2 cellular contexts compared by ENCODE assay signal in genomic region chr15:68768321-68768720, GRCh38.
TF ChIP-seq lines count a peak whose summit lies in the region.

No MANE protein-coding gene starts in this region.

TF ChIP-seq in endothelial cell of umbilical vein, 7 proteins besides CTCF, POLR2A, EP300 and RAD21:
- TF ChIP-seq MAX (IDR thresholded peaks at IDR 0.05; ENCODE audit: insufficient read depth, insufficient read length) (peak; percentile 22), JUN (IDR thresholded peaks at IDR 0.05; ENCODE audit: borderline replicate concordance, insufficient read depth, insufficient read length, low read depth) (peak; percentile 31), POLR2AphosphoS5 (IDR thresholded peaks at IDR 0.05; ENCODE audit: insufficient read depth, low read depth, low read length) (no peak), FOS (IDR thresholded peaks at IDR 0.05; ENCODE audit: borderline replicate concordance, insufficient read depth, low read length) (peak; percentile 66), GATA2 (IDR thresholded peaks at IDR 0.05; ENCODE audit: insufficient read depth, insufficient read length, low read depth, low read length) (no peak), MYC (IDR thresholded peaks at IDR 0.05; ENCODE audit: low read depth, low read length) (no peak), EZH2 (IDR thresholded peaks at IDR 0.05; ENCODE audit: borderline replicate concordance, low read depth, low read length, severe bottlenecking) (no peak)
TF ChIP-seq in endothelial cell of umbilical vein: peak in this region for 3.

TF ChIP-seq in GM23338, 12 proteins besides CTCF, POLR2A, EP300 and RAD21:
- no peak for TF ChIP-seq POLR2AphosphoS5 (IDR thresholded peaks at IDR 0.05; ENCODE audit: low read depth)
- TF ChIP-seq ZNF114 (CRISPR knock-in tag; IDR thresholded peaks at IDR 0.05), result no peak
- TF ChIP-seq, protein P1, sequence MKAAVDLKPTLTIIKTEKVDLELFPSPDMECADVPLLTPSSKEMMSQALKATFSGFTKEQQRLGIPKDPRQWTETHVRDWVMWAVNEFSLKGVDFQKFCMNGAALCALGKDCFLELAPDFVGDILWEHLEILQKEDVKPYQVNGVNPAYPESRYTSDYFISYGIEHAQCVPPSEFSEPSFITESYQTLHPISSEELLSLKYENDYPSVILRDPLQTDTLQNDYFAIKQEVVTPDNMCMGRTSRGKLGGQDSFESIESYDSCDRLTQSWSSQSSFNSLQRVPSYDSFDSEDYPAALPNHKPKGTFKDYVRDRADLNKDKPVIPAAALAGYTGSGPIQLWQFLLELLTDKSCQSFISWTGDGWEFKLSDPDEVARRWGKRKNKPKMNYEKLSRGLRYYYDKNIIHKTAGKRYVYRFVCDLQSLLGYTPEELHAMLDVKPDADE (IDR thresholded peaks at IDR 0.05), result no peak
- TF ChIP-seq EZH2 (IDR thresholded peaks at IDR 0.05; ENCODE audit: low read depth, unreplicated experiment), result no peak
- TF ChIP-seq NANOG (IDR thresholded peaks at IDR 0.05; ENCODE audit: borderline replicate concordance), result no peak
- TF ChIP-seq STAT1 (IDR thresholded peaks at IDR 0.05; ENCODE audit: unreplicated experiment), result no peak
- no peak for TF ChIP-seq JUNB (IDR thresholded peaks at IDR 0.05; ENCODE audit: unreplicated experiment)
- no peak for TF ChIP-seq EZH2phosphoT487 (IDR thresholded peaks at IDR 0.05; ENCODE audit: unreplicated experiment)
- TF ChIP-seq, protein P2, sequence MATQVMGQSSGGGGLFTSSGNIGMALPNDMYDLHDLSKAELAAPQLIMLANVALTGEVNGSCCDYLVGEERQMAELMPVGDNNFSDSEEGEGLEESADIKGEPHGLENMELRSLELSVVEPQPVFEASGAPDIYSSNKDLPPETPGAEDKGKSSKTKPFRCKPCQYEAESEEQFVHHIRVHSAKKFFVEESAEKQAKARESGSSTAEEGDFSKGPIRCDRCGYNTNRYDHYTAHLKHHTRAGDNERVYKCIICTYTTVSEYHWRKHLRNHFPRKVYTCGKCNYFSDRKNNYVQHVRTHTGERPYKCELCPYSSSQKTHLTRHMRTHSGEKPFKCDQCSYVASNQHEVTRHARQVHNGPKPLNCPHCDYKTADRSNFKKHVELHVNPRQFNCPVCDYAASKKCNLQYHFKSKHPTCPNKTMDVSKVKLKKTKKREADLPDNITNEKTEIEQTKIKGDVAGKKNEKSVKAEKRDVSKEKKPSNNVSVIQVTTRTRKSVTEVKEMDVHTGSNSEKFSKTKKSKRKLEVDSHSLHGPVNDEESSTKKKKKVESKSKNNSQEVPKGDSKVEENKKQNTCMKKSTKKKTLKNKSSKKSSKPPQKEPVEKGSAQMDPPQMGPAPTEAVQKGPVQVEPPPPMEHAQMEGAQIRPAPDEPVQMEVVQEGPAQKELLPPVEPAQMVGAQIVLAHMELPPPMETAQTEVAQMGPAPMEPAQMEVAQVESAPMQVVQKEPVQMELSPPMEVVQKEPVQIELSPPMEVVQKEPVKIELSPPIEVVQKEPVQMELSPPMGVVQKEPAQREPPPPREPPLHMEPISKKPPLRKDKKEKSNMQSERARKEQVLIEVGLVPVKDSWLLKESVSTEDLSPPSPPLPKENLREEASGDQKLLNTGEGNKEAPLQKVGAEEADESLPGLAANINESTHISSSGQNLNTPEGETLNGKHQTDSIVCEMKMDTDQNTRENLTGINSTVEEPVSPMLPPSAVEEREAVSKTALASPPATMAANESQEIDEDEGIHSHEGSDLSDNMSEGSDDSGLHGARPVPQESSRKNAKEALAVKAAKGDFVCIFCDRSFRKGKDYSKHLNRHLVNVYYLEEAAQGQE (IDR thresholded peaks at IDR 0.05; ENCODE audit: unreplicated experiment), result no peak
- no peak for TF ChIP-seq ZNF331 (CRISPR knock-in tag; IDR thresholded peaks at IDR 0.05; ENCODE audit: low read depth)
- TF ChIP-seq CREB1 (CRISPR knock-in tag; IDR thresholded peaks at IDR 0.05; ENCODE audit: low read depth), result no peak
- TF ChIP-seq, protein P3, sequence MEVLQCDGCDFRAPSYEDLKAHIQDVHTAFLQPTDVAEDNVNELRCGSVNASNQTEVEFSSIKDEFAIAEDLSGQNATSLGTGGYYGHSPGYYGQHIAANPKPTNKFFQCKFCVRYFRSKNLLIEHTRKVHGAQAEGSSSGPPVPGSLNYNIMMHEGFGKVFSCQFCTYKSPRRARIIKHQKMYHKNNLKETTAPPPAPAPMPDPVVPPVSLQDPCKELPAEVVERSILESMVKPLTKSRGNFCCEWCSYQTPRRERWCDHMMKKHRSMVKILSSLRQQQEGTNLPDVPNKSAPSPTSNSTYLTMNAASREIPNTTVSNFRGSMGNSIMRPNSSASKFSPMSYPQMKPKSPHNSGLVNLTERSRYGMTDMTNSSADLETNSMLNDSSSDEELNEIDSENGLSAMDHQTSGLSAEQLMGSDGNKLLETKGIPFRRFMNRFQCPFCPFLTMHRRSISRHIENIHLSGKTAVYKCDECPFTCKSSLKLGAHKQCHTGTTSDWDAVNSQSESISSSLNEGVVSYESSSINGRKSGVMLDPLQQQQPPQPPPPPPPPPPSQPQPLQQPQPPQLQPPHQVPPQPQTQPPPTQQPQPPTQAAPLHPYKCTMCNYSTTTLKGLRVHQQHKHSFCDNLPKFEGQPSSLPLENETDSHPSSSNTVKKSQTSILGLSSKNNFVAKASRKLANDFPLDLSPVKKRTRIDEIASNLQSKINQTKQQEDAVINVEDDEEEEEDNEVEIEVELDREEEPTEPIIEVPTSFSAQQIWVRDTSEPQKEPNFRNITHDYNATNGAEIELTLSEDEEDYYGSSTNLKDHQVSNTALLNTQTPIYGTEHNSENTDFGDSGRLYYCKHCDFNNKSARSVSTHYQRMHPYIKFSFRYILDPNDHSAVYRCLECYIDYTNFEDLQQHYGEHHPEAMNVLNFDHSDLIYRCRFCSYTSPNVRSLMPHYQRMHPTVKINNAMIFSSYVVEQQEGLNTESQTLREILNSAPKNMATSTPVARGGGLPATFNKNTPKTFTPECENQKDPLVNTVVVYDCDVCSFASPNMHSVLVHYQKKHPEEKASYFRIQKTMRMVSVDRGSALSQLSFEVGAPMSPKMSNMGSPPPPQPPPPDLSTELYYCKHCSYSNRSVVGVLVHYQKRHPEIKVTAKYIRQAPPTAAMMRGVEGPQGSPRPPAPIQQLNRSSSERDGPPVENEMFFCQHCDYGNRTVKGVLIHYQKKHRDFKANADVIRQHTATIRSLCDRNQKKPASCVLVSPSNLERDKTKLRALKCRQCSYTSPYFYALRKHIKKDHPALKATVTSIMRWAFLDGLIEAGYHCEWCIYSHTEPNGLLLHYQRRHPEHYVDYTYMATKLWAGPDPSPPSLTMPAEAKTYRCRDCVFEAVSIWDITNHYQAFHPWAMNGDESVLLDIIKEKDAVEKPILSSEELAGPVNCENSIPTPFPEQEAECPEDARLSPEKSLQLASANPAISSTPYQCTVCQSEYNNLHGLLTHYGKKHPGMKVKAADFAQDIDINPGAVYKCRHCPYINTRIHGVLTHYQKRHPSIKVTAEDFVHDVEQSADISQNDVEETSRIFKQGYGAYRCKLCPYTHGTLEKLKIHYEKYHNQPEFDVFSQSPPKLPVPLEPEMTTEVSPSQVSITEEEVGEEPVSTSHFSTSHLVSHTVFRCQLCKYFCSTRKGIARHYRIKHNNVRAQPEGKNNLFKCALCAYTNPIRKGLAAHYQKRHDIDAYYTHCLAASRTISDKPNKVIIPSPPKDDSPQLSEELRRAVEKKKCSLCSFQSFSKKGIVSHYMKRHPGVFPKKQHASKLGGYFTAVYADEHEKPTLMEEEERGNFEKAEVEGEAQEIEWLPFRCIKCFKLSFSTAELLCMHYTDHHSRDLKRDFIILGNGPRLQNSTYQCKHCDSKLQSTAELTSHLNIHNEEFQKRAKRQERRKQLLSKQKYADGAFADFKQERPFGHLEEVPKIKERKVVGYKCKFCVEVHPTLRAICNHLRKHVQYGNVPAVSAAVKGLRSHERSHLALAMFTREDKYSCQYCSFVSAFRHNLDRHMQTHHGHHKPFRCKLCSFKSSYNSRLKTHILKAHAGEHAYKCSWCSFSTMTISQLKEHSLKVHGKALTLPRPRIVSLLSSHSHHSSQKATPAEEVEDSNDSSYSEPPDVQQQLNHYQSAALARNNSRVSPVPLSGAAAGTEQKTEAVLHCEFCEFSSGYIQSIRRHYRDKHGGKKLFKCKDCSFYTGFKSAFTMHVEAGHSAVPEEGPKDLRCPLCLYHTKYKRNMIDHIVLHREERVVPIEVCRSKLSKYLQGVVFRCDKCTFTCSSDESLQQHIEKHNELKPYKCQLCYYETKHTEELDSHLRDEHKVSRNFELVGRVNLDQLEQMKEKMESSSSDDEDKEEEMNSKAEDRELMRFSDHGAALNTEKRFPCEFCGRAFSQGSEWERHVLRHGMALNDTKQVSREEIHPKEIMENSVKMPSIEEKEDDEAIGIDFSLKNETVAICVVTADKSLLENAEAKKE (CRISPR knock-in tag; IDR thresholded peaks at IDR 0.05), result no peak
